In the genomic region with DNA sequence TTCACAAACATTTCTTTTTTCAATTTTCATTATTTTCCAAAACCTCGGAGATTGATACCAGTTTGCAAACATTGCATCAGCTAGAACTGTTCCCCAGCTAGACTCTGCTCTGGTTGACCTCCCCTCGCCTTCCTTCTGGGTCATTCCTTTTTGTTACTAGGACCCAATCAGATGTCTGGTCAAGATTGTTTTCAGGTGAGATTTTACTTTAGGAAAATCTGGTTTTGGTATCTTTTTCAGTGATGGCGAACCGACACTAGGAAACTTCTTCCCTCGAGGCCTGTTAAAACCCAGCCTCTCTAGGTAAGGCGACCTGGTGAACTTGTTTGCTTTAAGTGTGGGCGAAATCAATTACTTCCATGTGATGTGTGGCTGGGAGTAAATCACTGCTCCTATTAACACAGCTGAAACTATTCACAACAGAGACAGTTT, we compare ENCODE assay signal across 18 cellular contexts. TPM values are rescaled to one million over a fixed set of nuclear protein-coding genes. Genes with fewer than 3 reads are reported as not detected.
A peak's percentile ranks its signal among the peaks of the same experiment; 100 is the strongest.
DNase-seq lines count a peak whose midpoint lies in the region; ATAC-seq and TF ChIP-seq lines count a peak whose summit lies in the region.
"Had no signal": no experiment of that assay in that cellular context is flagged by ENCODE, and none has a peak within 500 bp of the region (broad histone marks: within the 10 kb centered on the region; RNA-seq: fewer than 3 reads in every experiment).

No MANE protein-coding gene starts in this region.

- H3K4me1 Mint-ChIP-seq in endodermal cell: peaks cover 32% of the 10 kb centered on the region

- no peaks in the 10 kb centered on the region for H3K27me3 ChIP-seq in cardiac muscle cell
- H3K27me3 ChIP-seq in heart right ventricle: peaks cover 0 to 5% (median 0%) of the 10 kb centered on the region in 7 donors
- no peaks in the 10 kb centered on the region for H3K27me3 ChIP-seq in endodermal cell (ENCODE audit: control insufficient read depth, insufficient read depth, low read length, poor library complexity, severe bottlenecking)
- no peaks in the 10 kb centered on the region for H3K27me3 ChIP-seq in lower lobe of right lung (ENCODE audit: low read depth)
- H3K27me3 ChIP-seq: neutrophil, vagina had no signal

- H3K27ac Mint-ChIP-seq in endodermal cell: peak overlapping the region; percentile 78
- H3K27ac Mint-ChIP-seq: activated naive CD4-positive, alpha-beta T cell treated with anti-CD3 and anti-CD28 coated beads, Interleukin-2, amount 50 U/mL, for 72 hours; IgD-negative memory B cell; T-helper 1 cell treated with Interleukin-12 subunit alpha and Interleukin-12 subunit beta and Interleukin-4 antibody, amounts not matched to agents 30 μg/mL and 1 μg/mL, for 36 hours had no signal

- H3K36me3 ChIP-seq in cardiac muscle cell (no peaks in the 10 kb centered on the region), heart right ventricle (no peaks in the 10 kb centered on the region), endodermal cell (ENCODE audit: control insufficient read depth, insufficient read depth, low read length) (no peaks in the 10 kb centered on the region), lower lobe of right lung (no peaks in the 10 kb centered on the region)
- H3K36me3 ChIP-seq: neutrophil, vagina had no signal

- H3K4me1 ChIP-seq in cardiac muscle cell (ENCODE audit: low read depth): peaks cover 22% of the 10 kb centered on the region
- peaks cover 0 to 4% (median 0%) of the 10 kb centered on the region in 9 donors for H3K4me1 ChIP-seq in heart right ventricle
- H3K4me1 ChIP-seq in endodermal cell (ENCODE audit: control insufficient read depth, insufficient read depth, low read length): peaks cover 10% of the 10 kb centered on the region
- H3K4me1 ChIP-seq in lower lobe of right lung: peaks cover 23% of the 10 kb centered on the region
- H3K4me1 ChIP-seq: vagina had no signal

- intact Hi-C loops in heart right ventricle (cut with DNase I): no loop called here
- intact Hi-C loops in lower lobe of right lung (cut with DNase I): no loop called here

- H3K4me3 Mint-ChIP-seq in endodermal cell: no peak overlapping the region
- H3K4me3 Mint-ChIP-seq: IgD-negative memory B cell; T-helper 1 cell treated with Interleukin-12 subunit alpha and Interleukin-12 subunit beta and Interleukin-4 antibody, amounts not matched to agents 30 μg/mL and 1 μg/mL, for 36 hours had no signal

- H3K9me3 ChIP-seq in cardiac muscle cell (ENCODE audit: low read depth) (no peaks in the 10 kb centered on the region), heart right ventricle (no peaks in the 10 kb centered on the region), endodermal cell (ENCODE audit: control insufficient read depth, low read length) (no peaks in the 10 kb centered on the region), lower lobe of right lung (no peaks in the 10 kb centered on the region)
- H3K9me3 ChIP-seq: neutrophil, vagina had no signal

- ATAC-seq in heart right ventricle: no peak
- peak; percentile 40 to 82 for ATAC-seq in lower lobe of right lung
- ATAC-seq in GM21367 (IDR thresholded peaks at IDR 0.05; ENCODE audit: unreplicated experiment): no peak
- no peak for ATAC-seq in GM21619 (IDR thresholded peaks at IDR 0.05; ENCODE audit: unreplicated experiment)
- ATAC-seq in HG02840 (IDR thresholded peaks at IDR 0.05; ENCODE audit: low FRiP score, unreplicated experiment): no peak
- ATAC-seq: activated naive CD4-positive, alpha-beta T cell treated with anti-CD3 and anti-CD28 coated beads, Interleukin-2, amount 50 U/mL, for 72 hours had no signal

- H3K27me3 Mint-ChIP-seq in endodermal cell (ENCODE audit: insufficient read depth): no peaks in the 10 kb centered on the region

- DNase-seq in cardiac muscle cell (ENCODE audit: low read depth in 1 of 2, low spot score in 1 of 2) (no peak), heart right ventricle (no peak), endodermal cell (no peak), lower lobe of right lung (no peak), glomerular visceral epithelial cell (ENCODE audit: extremely low spot score) (no peak)
- DNase-seq: ACHN; activated CD4-positive, alpha-beta T cell treated with anti-CD3 and anti-CD28 coated beads for 1 hour; NCI-H1092 treated with DMSO at 0.1 percent for 48 hours; NCI-H510A treated with DMSO at 0.1 percent for 48 hours; stimulated activated naive CD4-positive, alpha-beta T cell treated with Interleukin-2 at 50 U/mL for 16 hours had no signal

- peak overlapping the region; percentile 28 for H3K9ac ChIP-seq in endodermal cell (ENCODE audit: extremely low read depth, low read length, poor library complexity, severe bottlenecking)

- no peaks in the 10 kb centered on the region for H3K9me3 Mint-ChIP-seq in endodermal cell
- H3K9me3 Mint-ChIP-seq: activated naive CD4-positive, alpha-beta T cell treated with anti-CD3 and anti-CD28 coated beads, Interleukin-2, amount 50 U/mL, for 72 hours; IgD-negative memory B cell; T-helper 1 cell treated with Interleukin-12 subunit alpha and Interleukin-12 subunit beta and Interleukin-4 antibody, amounts not matched to agents 30 μg/mL and 1 μg/mL, for 36 hours had no signal

- TF ChIP-seq CTCF in cardiac muscle cell (IDR thresholded peaks at IDR 0.05; ENCODE audit: low read depth, low read length): no peak
- no peak for TF ChIP-seq CTCF in heart right ventricle (IDR thresholded peaks at IDR 0.05)
- no peak for TF ChIP-seq CTCF in endodermal cell (conservative IDR thresholded peaks at IDR 0.05)
- TF ChIP-seq CTCF in lower lobe of right lung (IDR thresholded peaks at IDR 0.05): no peak

- peaks cover 1% of the 10 kb centered on the region for H3K36me3 Mint-ChIP-seq in endodermal cell (ENCODE audit: low read depth)
- H3K36me3 Mint-ChIP-seq: activated naive CD4-positive, alpha-beta T cell treated with anti-CD3 and anti-CD28 coated beads, Interleukin-2, amount 50 U/mL, for 72 hours; IgD-negative memory B cell had no signal

- WGBS in heart right ventricle, 2 donors: 80 to 87% methylated on average over 7 of the region's 7 CpGs
- WGBS in endodermal cell (ENCODE audit: insufficient coverage in 1 of 2, insufficient read length in 1 of 2), 2 experiments: 80 to 84% methylated on average over 4 to 7 of the region's 7 CpGs

- H3K27ac ChIP-seq in cardiac muscle cell (peak overlapping the region; percentile 69), heart right ventricle (peak overlapping the region in 1 of 10 donors; percentile 2), endodermal cell (ENCODE audit: low read depth, low read length) (no peak overlapping the region), lower lobe of right lung (peak overlapping the region; percentile 44)
- H3K27ac ChIP-seq: neutrophil, vagina had no signal

- H3K4me3 ChIP-seq in cardiac muscle cell: no peak overlapping the region
- H3K4me3 ChIP-seq in heart right ventricle: no peak overlapping the region
- peak overlapping the region; percentile 64 for H3K4me3 ChIP-seq in endodermal cell (ENCODE audit: low read length)
- H3K4me3 ChIP-seq in lower lobe of right lung: no peak overlapping the region
- H3K4me3 ChIP-seq: vagina had no signal

RNA-seq across cellular contexts. Expression of a gene that starts 8.4 kb away (rescaled TPM):
- total RNA-seq in cardiac muscle cell: 17.3 and 20.7 TPM in 2 replicates
- 11.4 and 23.7 TPM in 2 replicates for polyA plus RNA-seq in cardiac muscle cell
- total RNA-seq in heart right ventricle: 1 to 10 TPM in 2 of 10 donors, under 1 TPM in 8; 0.34 to 1.6 (median 0.76) TPM
- polyA plus RNA-seq in heart right ventricle: under 1 TPM; 0.51 to 0.80 TPM
- total RNA-seq in endodermal cell: 10 to 100 TPM; 13.2 to 18.9 TPM
- polyA plus RNA-seq in endodermal cell (2013, experiment 1 of 2): 5.6 TPM
- 5.0 TPM for polyA plus RNA-seq in endodermal cell (2013, experiment 2 of 2)
- total RNA-seq in lower lobe of right lung: 18.0 TPM
- polyA plus RNA-seq: IgD-negative memory B cell had no signal

Comparison
In these comparisons a context has a peak if more than half of its experiments do, and no peak if none do; other contexts are left out.
1. ATAC-seq: peak in lower lobe of right lung (2 of 2); none in heart right ventricle (0 of 8), GM21367 (single experiment), GM21619 (single experiment) and HG02840 (single experiment).